ENCODE assay signal across 1 cellular context in the genomic region with DNA sequence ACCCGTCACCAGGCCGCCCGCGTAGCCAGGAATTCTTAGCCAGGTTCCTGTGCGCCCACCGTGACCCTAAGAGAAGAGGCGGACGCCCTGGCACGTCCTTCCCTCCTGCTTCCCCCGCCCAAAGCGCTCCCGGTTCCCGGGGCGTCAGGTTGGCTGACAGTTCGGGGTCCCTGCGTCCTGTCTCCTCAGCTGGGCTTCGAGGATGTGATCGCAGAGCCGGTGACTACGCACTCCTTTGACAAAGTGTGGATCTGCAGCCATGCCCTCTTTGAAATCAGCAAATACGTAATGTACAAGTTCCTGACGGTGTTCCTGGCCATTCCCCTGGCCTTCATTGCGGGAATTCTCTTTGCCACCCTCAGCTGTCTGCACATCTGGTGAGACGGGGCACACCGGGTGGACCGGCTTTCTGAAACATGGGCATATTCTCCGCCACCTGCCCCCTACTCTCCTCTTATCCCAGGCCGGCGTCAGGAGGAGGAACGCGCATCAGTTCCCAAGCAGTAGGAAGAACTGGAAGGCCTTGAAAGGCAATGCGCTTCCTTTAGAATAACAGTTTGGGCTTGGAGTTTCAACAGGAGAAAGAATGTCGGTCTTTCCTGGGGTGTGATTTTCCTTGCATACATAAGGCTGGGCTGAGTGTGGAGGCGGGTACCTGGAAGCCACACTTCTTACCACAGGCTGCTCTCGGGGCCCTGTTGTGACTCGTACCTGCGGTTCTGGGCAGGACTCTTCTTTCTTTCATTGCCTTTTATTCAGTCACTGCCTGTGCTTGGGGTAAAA.
TF ChIP-seq lines count a peak whose summit lies in the region.

No MANE protein-coding gene starts in this region.

TF ChIP-seq in K562, 482 proteins besides CTCF, POLR2A, EP300 and RAD21 (continued from another document and continues in another):
- TF ChIP-seq, protein P1, sequence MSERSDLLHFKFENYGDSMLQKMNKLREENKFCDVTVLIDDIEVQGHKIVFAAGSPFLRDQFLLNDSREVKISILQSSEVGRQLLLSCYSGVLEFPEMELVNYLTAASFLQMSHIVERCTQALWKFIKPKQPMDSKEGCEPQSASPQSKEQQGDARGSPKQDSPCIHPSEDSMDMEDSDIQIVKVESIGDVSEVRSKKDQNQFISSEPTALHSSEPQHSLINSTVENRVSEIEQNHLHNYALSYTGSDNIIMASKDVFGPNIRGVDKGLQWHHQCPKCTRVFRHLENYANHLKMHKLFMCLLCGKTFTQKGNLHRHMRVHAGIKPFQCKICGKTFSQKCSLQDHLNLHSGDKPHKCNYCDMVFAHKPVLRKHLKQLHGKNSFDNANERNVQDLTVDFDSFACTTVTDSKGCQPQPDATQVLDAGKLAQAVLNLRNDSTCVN (CRISPR knock-in tag; IDR thresholded peaks at IDR 0.05), result no peak
- TF ChIP-seq HMG20B (CRISPR knock-in tag; IDR thresholded peaks at IDR 0.05) (no peak), LCOR (CRISPR knock-in tag; IDR thresholded peaks at IDR 0.05) (no peak), SMARCA4 (IDR thresholded peaks at IDR 0.05) (no peak), TCF3 (CRISPR knock-in tag; IDR thresholded peaks at IDR 0.05) (no peak), ZNF79 (CRISPR knock-in tag; IDR thresholded peaks at IDR 0.05; ENCODE audit: low read depth) (no peak), HLTF (IDR thresholded peaks at IDR 0.05) (no peak), KLF6 (CRISPR knock-in tag; IDR thresholded peaks at IDR 0.05; ENCODE audit: borderline replicate concordance) (no peak), HSF4 (CRISPR knock-in tag; IDR thresholded peaks at IDR 0.05; ENCODE audit: borderline replicate concordance) (no peak), ZBTB17 (CRISPR knock-in tag; IDR thresholded peaks at IDR 0.05) (no peak), FOXA1 (IDR thresholded peaks at IDR 0.05; ENCODE audit: borderline replicate concordance) (no peak), CREBBP (IDR thresholded peaks at IDR 0.05; ENCODE audit: low read depth, low read length) (no peak), ZNF408 (CRISPR knock-in tag; IDR thresholded peaks at IDR 0.05; ENCODE audit: low read depth) (no peak), HDAC1 (IDR thresholded peaks at IDR 0.05) (0 out of 4 replicates have a peak, but pooled peaks of 1 of the 2 experiments have one; percentile 28), CBX2 (IDR thresholded peaks at IDR 0.05; ENCODE audit: insufficient read depth, low read length, poor library complexity, severe bottlenecking) (no peak), BMI1 (IDR thresholded peaks at IDR 0.05; ENCODE audit: low read length) (no peak), SIRT6 (IDR thresholded peaks at IDR 0.05; ENCODE audit: low read depth, low read length) (no peak), CC2D1A (IDR thresholded peaks at IDR 0.05) (no peak), ZNF282 (CRISPR knock-in tag; IDR thresholded peaks at IDR 0.05) (no peak), SIN3A (IDR thresholded peaks at IDR 0.05; ENCODE audit: borderline replicate concordance in 2 of 2, control insufficient read depth in 1 of 2, low read depth in 2 of 2, low read length in 2 of 2) (0 out of 4 replicates have a peak, but pooled peaks of 1 of the 2 experiments have one; percentile 46), ILF3 (IDR thresholded peaks at IDR 0.05; ENCODE audit: borderline replicate concordance) (no peak), TBP (optimal IDR thresholded peaks at IDR 0.05; ENCODE audit: low read depth, low read length) (no peak), ELF1 (tag; IDR thresholded peaks at IDR 0.05) (no peak), ZNF444 (CRISPR knock-in tag; IDR thresholded peaks at IDR 0.05) (no peak), MTF1 (CRISPR knock-in tag; IDR thresholded peaks at IDR 0.05; ENCODE audit: borderline replicate concordance) (no peak), ELF4 (CRISPR knock-in tag; IDR thresholded peaks at IDR 0.05) (no peak), PRMT5 (CRISPR knock-in tag; IDR thresholded peaks at IDR 0.05) (no peak)
- TF ChIP-seq, protein P2, sequence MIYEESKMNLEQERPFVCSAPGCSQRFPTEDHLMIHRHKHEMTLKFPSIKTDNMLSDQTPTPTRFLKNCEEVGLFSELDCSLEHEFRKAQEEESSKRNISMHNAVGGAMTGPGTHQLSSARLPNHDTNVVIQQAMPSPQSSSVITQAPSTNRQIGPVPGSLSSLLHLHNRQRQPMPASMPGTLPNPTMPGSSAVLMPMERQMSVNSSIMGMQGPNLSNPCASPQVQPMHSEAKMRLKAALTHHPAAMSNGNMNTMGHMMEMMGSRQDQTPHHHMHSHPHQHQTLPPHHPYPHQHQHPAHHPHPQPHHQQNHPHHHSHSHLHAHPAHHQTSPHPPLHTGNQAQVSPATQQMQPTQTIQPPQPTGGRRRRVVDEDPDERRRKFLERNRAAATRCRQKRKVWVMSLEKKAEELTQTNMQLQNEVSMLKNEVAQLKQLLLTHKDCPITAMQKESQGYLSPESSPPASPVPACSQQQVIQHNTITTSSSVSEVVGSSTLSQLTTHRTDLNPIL (CRISPR knock-in tag; IDR thresholded peaks at IDR 0.05), result no peak
- TF ChIP-seq, protein P3, sequence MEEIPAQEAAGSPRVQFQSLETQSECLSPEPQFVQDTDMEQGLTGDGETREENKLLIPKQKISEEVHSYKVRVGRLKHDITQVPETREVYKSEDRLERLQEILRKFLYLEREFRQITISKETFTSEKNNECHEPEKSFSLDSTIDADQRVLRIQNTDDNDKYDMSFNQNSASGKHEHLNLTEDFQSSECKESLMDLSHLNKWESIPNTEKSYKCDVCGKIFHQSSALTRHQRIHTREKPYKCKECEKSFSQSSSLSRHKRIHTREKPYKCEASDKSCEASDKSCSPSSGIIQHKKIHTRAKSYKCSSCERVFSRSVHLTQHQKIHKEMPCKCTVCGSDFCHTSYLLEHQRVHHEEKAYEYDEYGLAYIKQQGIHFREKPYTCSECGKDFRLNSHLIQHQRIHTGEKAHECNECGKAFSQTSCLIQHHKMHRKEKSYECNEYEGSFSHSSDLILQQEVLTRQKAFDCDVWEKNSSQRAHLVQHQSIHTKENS (CRISPR knock-in tag; IDR thresholded peaks at IDR 0.05), result no peak
- TF ChIP-seq, protein P4, sequence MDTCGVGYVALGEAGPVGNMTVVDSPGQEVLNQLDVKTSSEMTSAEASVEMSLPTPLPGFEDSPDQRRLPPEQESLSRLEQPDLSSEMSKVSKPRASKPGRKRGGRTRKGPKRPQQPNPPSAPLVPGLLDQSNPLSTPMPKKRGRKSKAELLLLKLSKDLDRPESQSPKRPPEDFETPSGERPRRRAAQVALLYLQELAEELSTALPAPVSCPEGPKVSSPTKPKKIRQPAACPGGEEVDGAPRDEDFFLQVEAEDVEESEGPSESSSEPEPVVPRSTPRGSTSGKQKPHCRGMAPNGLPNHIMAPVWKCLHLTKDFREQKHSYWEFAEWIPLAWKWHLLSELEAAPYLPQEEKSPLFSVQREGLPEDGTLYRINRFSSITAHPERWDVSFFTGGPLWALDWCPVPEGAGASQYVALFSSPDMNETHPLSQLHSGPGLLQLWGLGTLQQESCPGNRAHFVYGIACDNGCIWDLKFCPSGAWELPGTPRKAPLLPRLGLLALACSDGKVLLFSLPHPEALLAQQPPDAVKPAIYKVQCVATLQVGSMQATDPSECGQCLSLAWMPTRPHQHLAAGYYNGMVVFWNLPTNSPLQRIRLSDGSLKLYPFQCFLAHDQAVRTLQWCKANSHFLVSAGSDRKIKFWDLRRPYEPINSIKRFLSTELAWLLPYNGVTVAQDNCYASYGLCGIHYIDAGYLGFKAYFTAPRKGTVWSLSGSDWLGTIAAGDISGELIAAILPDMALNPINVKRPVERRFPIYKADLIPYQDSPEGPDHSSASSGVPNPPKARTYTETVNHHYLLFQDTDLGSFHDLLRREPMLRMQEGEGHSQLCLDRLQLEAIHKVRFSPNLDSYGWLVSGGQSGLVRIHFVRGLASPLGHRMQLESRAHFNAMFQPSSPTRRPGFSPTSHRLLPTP (IDR thresholded peaks at IDR 0.05; ENCODE audit: borderline replicate concordance, extremely low read depth, insufficient read length), result no peak
- TF ChIP-seq, protein P5, sequence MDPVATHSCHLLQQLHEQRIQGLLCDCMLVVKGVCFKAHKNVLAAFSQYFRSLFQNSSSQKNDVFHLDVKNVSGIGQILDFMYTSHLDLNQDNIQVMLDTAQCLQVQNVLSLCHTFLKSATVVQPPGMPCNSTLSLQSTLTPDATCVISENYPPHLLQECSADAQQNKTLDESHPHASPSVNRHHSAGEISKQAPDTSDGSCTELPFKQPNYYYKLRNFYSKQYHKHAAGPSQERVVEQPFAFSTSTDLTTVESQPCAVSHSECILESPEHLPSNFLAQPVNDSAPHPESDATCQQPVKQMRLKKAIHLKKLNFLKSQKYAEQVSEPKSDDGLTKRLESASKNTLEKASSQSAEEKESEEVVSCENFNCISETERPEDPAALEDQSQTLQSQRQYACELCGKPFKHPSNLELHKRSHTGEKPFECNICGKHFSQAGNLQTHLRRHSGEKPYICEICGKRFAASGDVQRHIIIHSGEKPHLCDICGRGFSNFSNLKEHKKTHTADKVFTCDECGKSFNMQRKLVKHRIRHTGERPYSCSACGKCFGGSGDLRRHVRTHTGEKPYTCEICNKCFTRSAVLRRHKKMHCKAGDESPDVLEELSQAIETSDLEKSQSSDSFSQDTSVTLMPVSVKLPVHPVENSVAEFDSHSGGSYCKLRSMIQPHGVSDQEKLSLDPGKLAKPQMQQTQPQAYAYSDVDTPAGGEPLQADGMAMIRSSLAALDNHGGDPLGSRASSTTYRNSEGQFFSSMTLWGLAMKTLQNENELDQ (CRISPR knock-in tag; IDR thresholded peaks at IDR 0.05; ENCODE audit: borderline replicate concordance), result 0 out of 2 replicates have a peak, but pooled peaks have one; percentile 25
- TF ChIP-seq, protein P6, sequence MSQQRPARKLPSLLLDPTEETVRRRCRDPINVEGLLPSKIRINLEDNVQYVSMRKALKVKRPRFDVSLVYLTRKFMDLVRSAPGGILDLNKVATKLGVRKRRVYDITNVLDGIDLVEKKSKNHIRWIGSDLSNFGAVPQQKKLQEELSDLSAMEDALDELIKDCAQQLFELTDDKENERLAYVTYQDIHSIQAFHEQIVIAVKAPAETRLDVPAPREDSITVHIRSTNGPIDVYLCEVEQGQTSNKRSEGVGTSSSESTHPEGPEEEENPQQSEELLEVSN (IDR thresholded peaks at IDR 0.05; ENCODE audit: borderline replicate concordance in 1 of 2, extremely low read depth in 1 of 2, insufficient read depth in 1 of 2, insufficient read length in 1 of 2, low read depth in 1 of 2, low read length in 1 of 2, poor library complexity in 1 of 2, severe bottlenecking in 1 of 2), result no peak
- TF ChIP-seq, protein P7, sequence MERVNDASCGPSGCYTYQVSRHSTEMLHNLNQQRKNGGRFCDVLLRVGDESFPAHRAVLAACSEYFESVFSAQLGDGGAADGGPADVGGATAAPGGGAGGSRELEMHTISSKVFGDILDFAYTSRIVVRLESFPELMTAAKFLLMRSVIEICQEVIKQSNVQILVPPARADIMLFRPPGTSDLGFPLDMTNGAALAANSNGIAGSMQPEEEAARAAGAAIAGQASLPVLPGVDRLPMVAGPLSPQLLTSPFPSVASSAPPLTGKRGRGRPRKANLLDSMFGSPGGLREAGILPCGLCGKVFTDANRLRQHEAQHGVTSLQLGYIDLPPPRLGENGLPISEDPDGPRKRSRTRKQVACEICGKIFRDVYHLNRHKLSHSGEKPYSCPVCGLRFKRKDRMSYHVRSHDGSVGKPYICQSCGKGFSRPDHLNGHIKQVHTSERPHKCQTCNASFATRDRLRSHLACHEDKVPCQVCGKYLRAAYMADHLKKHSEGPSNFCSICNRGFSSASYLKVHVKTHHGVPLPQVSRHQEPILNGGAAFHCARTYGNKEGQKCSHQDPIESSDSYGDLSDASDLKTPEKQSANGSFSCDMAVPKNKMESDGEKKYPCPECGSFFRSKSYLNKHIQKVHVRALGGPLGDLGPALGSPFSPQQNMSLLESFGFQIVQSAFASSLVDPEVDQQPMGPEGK (CRISPR knock-in tag; IDR thresholded peaks at IDR 0.05; ENCODE audit: borderline replicate concordance), result no peak
- TF ChIP-seq, protein P8, sequence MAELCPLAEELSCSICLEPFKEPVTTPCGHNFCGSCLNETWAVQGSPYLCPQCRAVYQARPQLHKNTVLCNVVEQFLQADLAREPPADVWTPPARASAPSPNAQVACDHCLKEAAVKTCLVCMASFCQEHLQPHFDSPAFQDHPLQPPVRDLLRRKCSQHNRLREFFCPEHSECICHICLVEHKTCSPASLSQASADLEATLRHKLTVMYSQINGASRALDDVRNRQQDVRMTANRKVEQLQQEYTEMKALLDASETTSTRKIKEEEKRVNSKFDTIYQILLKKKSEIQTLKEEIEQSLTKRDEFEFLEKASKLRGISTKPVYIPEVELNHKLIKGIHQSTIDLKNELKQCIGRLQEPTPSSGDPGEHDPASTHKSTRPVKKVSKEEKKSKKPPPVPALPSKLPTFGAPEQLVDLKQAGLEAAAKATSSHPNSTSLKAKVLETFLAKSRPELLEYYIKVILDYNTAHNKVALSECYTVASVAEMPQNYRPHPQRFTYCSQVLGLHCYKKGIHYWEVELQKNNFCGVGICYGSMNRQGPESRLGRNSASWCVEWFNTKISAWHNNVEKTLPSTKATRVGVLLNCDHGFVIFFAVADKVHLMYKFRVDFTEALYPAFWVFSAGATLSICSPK (IDR thresholded peaks at IDR 0.05; ENCODE audit: borderline replicate concordance), result no peak
- TF ChIP-seq, protein P9, sequence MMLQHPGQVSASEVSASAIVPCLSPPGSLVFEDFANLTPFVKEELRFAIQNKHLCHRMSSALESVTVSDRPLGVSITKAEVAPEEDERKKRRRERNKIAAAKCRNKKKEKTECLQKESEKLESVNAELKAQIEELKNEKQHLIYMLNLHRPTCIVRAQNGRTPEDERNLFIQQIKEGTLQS (IDR thresholded peaks at IDR 0.05), result no peak
- TF ChIP-seq, protein P9 (CRISPR knock-in tag; conservative IDR thresholded peaks at IDR 0.05), result no peak
- TF ChIP-seq, protein P10, sequence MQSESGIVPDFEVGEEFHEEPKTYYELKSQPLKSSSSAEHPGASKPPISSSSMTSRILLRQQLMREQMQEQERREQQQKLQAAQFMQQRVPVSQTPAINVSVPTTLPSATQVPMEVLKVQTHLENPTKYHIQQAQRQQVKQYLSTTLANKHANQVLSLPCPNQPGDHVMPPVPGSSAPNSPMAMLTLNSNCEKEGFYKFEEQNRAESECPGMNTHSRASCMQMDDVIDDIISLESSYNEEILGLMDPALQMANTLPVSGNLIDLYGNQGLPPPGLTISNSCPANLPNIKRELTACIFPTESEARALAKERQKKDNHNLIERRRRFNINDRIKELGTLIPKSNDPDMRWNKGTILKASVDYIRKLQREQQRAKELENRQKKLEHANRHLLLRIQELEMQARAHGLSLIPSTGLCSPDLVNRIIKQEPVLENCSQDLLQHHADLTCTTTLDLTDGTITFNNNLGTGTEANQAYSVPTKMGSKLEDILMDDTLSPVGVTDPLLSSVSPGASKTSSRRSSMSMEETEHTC (IDR thresholded peaks at IDR 0.05), result no peak
- TF ChIP-seq, protein P11, sequence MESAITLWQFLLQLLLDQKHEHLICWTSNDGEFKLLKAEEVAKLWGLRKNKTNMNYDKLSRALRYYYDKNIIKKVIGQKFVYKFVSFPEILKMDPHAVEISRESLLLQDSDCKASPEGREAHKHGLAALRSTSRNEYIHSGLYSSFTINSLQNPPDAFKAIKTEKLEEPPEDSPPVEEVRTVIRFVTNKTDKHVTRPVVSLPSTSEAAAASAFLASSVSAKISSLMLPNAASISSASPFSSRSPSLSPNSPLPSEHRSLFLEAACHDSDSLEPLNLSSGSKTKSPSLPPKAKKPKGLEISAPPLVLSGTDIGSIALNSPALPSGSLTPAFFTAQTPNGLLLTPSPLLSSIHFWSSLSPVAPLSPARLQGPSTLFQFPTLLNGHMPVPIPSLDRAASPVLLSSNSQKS (CRISPR knock-in tag; IDR thresholded peaks at IDR 0.05), result no peak
